In the genomic region with DNA sequence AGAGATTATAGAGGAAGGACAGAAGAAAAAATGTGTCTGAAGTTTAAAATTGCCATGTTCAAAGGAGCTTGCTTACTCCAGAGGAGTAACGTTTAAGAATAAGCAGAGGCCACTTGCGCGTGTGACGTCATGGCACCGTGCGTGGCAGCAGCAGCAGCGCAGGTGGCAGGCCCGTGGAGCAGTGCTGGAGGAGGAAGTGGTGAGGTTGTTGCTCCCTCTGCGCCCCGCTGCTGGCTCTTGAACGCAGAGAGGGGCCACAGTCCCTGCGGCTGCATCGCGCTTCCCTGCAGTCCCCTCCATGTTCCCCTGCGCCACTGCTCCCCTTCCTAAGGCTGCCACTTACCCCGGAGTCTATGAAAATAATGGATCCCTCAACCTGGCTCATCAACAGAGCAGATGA, we compare ENCODE assay signal across 9 cellular contexts. TPM values are rescaled to one million over a fixed set of nuclear protein-coding genes. Genes with fewer than 3 reads are reported as not detected.
DNase-seq lines count a peak whose midpoint lies in the region; ATAC-seq lines count a peak whose summit lies in the region.
"Had no signal": no experiment of that assay in that cellular context is flagged by ENCODE, and none has a peak within 500 bp of the region (broad histone marks: within the 10 kb centered on the region; RNA-seq: fewer than 3 reads in every experiment).

No MANE protein-coding gene starts in this region.

- peak overlapping the region; percentile 37 for H3K4me3 ChIP-seq in Jurkat, Clone E6-1 (ENCODE audit: low read length)

- DNase-seq in Jurkat, Clone E6-1 (ENCODE audit: low read depth, low spot score), result peak; percentile 93
- peak; percentile 66 to 67 for DNase-seq in activated T-helper 1 cell treated with anti-CD3 and anti-CD28 coated beads, Interleukin-2, amount 50 U/mL, for 16 hours (ENCODE audit: low read depth in 1 of 2, low spot score in 1 of 2)
- DNase-seq in left lobe of liver (ENCODE audit: low spot score), result no peak
- DNase-seq in stimulated activated CD8-positive, alpha-beta memory T cell treated with anti-CD3 and anti-CD28 coated beads, Interleukin-15, amount 100 ng/mL, for 1 hour (ENCODE audit: low read depth), result peak; percentile 61
- DNase-seq in kidney tubule cell (ENCODE audit: low spot score), result no peak
- DNase-seq in NCI-H146 (lab: John Stamatoyannopoulos, UW), result no peak
- DNase-seq: hippocampal formation had no signal

- ATAC-seq in left lobe of liver (peak; percentile 36), GM21737 (IDR thresholded peaks at IDR 0.05; ENCODE audit: unreplicated experiment) (no peak), GM18907 (IDR thresholded peaks at IDR 0.05; ENCODE audit: unreplicated experiment) (no peak)

RNA-seq across cellular contexts. Expression of gene GDI2, which starts 37.5 kb away (rescaled TPM):
- 261 TPM for polyA plus RNA-seq in Jurkat, Clone E6-1 (2012; ENCODE audit: insufficient read depth, insufficient read length)
- 113 TPM for total RNA-seq in left lobe of liver

Comparison
In these comparisons a context has a peak if more than half of its experiments do, and no peak if none do; other contexts are left out.
1. DNase-seq: peak in Jurkat, Clone E6-1 (single experiment), activated T-helper 1 cell treated with anti-CD3 and anti-CD28 coated beads, Interleukin-2, amount 50 U/mL, for 16 hours (2 of 2) and stimulated activated CD8-positive, alpha-beta memory T cell treated with anti-CD3 and anti-CD28 coated beads, Interleukin-15, amount 100 ng/mL, for 1 hour (single experiment); none in left lobe of liver (single experiment), kidney tubule cell (single experiment) and NCI-H146 (single experiment).